ENCODE assay signal across 25 cellular contexts in the genomic region with DNA sequence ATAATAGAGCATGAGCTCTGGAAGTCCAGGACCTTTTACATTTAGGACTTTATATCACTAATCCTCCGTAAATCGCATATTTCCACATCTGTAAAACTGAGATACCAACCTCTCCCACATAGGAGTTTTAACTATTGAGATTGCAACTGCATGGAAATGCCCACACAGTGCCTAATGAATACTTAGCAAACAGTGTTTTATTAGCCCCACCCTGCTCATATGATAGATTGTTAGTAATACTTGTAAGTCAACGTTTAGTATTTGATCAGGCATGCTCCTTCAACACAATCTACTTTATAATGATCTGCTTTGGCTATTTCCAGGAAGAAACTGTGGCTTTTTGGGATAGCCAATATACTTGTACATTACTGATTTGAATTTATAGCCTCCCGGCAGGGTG. TPM values are rescaled to one million over a fixed set of nuclear protein-coding genes. Genes with fewer than 3 reads are reported as not detected.
DNase-seq lines count a peak whose midpoint lies in the region; ATAC-seq and TF ChIP-seq lines count a peak whose summit lies in the region.
"Had no signal": no experiment of that assay in that cellular context is flagged by ENCODE, and none has a peak within 500 bp of the region (broad histone marks: within the 10 kb centered on the region; RNA-seq: fewer than 3 reads in every experiment).

No MANE protein-coding gene starts in this region.

- H3K27me3 Mint-ChIP-seq in HFFc6 (ENCODE audit: insufficient read depth): no peaks in the 10 kb centered on the region
- H3K27me3 Mint-ChIP-seq in osteocyte (ENCODE audit: unreplicated experiment): no peaks in the 10 kb centered on the region

- H4K91ac ChIP-seq in mesenchymal stem cell (ENCODE audit: low read length): no peak overlapping the region

- H3K4me1 ChIP-seq in mammary epithelial cell (ENCODE audit: insufficient read depth, low read length) (peaks cover 50% of the 10 kb centered on the region), mesenchymal stem cell (ENCODE audit: control insufficient read depth, insufficient read depth, low read depth, low read length) (peaks cover 6% of the 10 kb centered on the region), upper lobe of right lung (peaks cover 30% of the 10 kb centered on the region), esophagus squamous epithelium (peaks cover 12 to 96% (median 41%) of the 10 kb centered on the region in 3 donors)

- H3K36me3 ChIP-seq in mammary epithelial cell (ENCODE audit: insufficient read depth, low read length): no peaks in the 10 kb centered on the region
- no peaks in the 10 kb centered on the region for H3K36me3 ChIP-seq in mesenchymal stem cell (ENCODE audit: control insufficient read depth in 1 of 2, insufficient read depth in 2 of 2, low read depth in 1 of 2, low read length in 2 of 2)
- H3K36me3 ChIP-seq in upper lobe of right lung: peaks cover 4% of the 10 kb centered on the region
- no peaks in the 10 kb centered on the region for H3K36me3 ChIP-seq in esophagus squamous epithelium
- H3K36me3 ChIP-seq: cardiac muscle cell, lower lobe of right lung, vagina had no signal

- H3K27ac ChIP-seq in mammary epithelial cell (ENCODE audit: insufficient read depth, low read depth, low read length): no peak overlapping the region
- H3K27ac ChIP-seq in mesenchymal stem cell (ENCODE audit: low read length, poor library complexity, severe bottlenecking): no peak overlapping the region
- no peak overlapping the region for H3K27ac ChIP-seq in upper lobe of right lung
- H3K27ac ChIP-seq in esophagus squamous epithelium: peak overlapping the region in 1 of 4 donors; percentile 31
- H3K27ac ChIP-seq: cardiac muscle cell, GM23248, lower lobe of right lung, psoas muscle, skin epidermis, vagina had no signal

- H4K20me1 ChIP-seq in mammary epithelial cell (ENCODE audit: insufficient read depth, low read length): no peaks in the 10 kb centered on the region

- DNase-seq in HFFc6 (no peak), mammary epithelial cell (peak; percentile 39), mesenchymal stem cell (no peak), upper lobe of right lung (no peak), osteocyte (ENCODE audit: extremely low spot score, unreplicated experiment) (no peak), esophagus squamous epithelium (lab: John Stamatoyannopoulos, UW) (no peak), superior temporal gyrus (ENCODE audit: extremely low spot score) (no peak)
- DNase-seq: activated CD4-positive, alpha-beta T cell treated with anti-CD3 and anti-CD28 coated beads for 4 hours; activated naive CD4-positive, alpha-beta T cell treated with anti-CD3 and anti-CD28 coated beads for 36 hours; activated T-cell treated with anti-CD3 and anti-CD28 coated beads, Interleukin-2, amount 50 U/mL, for 72 hours; amniotic stem cell; DMS153; GM23248; Kasumi-1; kidney; lower lobe of right lung; NCI-H1048; NCI-H187 treated with DMSO at 0.1 percent for 48 hours; NCI-H774; psoas muscle; stimulated activated CD4-positive, alpha-beta T cell treated with anti-CD3 and anti-CD28 coated beads, Interleukin-2, amount 100 ng/mL, for 24 hours; substantia nigra had no signal

- no peak overlapping the region for H4K8ac ChIP-seq in mesenchymal stem cell (ENCODE audit: low read length)

- H3K9me3 Mint-ChIP-seq in HFFc6: no peaks in the 10 kb centered on the region
- H3K9me3 Mint-ChIP-seq in osteocyte (ENCODE audit: unreplicated experiment): no peaks in the 10 kb centered on the region
- H3K9me3 Mint-ChIP-seq: activated naive CD4-positive, alpha-beta T cell treated with anti-CD3 and anti-CD28 coated beads for 36 hours; activated T-cell treated with anti-CD3 and anti-CD28 coated beads, Interleukin-2, amount 50 U/mL, for 72 hours had no signal

- no peak overlapping the region for H2BK120ac ChIP-seq in mesenchymal stem cell (ENCODE audit: low read depth, low read length)

- no peaks in the 10 kb centered on the region for H3K27me3 ChIP-seq in mammary epithelial cell (ENCODE audit: insufficient read depth, low read length)
- H3K27me3 ChIP-seq in mesenchymal stem cell (ENCODE audit: control insufficient read depth in 1 of 2, insufficient read depth in 1 of 2, low read length in 2 of 2): no peaks in the 10 kb centered on the region
- no peaks in the 10 kb centered on the region for H3K27me3 ChIP-seq in upper lobe of right lung
- H3K27me3 ChIP-seq in esophagus squamous epithelium: no peaks in the 10 kb centered on the region
- H3K27me3 ChIP-seq: cardiac muscle cell, vagina had no signal

- peaks cover 96% of the 10 kb centered on the region for H3K79me2 ChIP-seq in mammary epithelial cell (ENCODE audit: insufficient read depth, low read length)

- intact Hi-C loops in mammary epithelial cell (cut with micrococcal nuclease): no loop called here
- intact Hi-C loops in upper lobe of right lung (cut with DNase I): no loop called here
- intact Hi-C loops in esophagus squamous epithelium (cut with DNase I): no loop called here

- H2AFZ ChIP-seq in mammary epithelial cell (ENCODE audit: low read depth, low read length) (no peak overlapping the region), mesenchymal stem cell (ENCODE audit: low read depth, low read length) (no peak overlapping the region)
- H2AFZ ChIP-seq: GM23248 had no signal

- no peak overlapping the region for H3K4ac ChIP-seq in mesenchymal stem cell (ENCODE audit: low read depth in 1 of 2, low read length in 2 of 2)

- peaks cover 59% of the 10 kb centered on the region for H3K4me1 Mint-ChIP-seq in HFFc6 (ENCODE audit: low read depth)
- peaks cover 55% of the 10 kb centered on the region for H3K4me1 Mint-ChIP-seq in osteocyte (ENCODE audit: unreplicated experiment)

- H3K14ac ChIP-seq in mesenchymal stem cell (ENCODE audit: low read length in 2 of 2): no peak overlapping the region

- H3K18ac ChIP-seq in mesenchymal stem cell (ENCODE audit: low read depth in 1 of 2, low read length in 2 of 2): no peak overlapping the region

- peak overlapping the region; percentile 37 for H3K4me2 ChIP-seq in mammary epithelial cell (ENCODE audit: insufficient read depth, low read depth, low read length)
- no peak overlapping the region for H3K4me2 ChIP-seq in mesenchymal stem cell (ENCODE audit: low read length, poor library complexity, severe bottlenecking)

- no peaks in the 10 kb centered on the region for H3K9me3 ChIP-seq in mammary epithelial cell (replicated peaks; ENCODE audit: insufficient read depth, low read length)
- H3K9me3 ChIP-seq in mesenchymal stem cell (ENCODE audit: control insufficient read depth, low read length): no peaks in the 10 kb centered on the region
- no peaks in the 10 kb centered on the region for H3K9me3 ChIP-seq in upper lobe of right lung
- H3K9me3 ChIP-seq in esophagus squamous epithelium: no peaks in the 10 kb centered on the region
- H3K9me3 ChIP-seq: lower lobe of right lung, psoas muscle, vagina had no signal

- no peaks in the 10 kb centered on the region for H3K36me3 Mint-ChIP-seq in HFFc6 (ENCODE audit: low read depth)
- H3K36me3 Mint-ChIP-seq in osteocyte (ENCODE audit: unreplicated experiment): no peaks in the 10 kb centered on the region

- no peak overlapping the region for H2BK15ac ChIP-seq in mesenchymal stem cell (ENCODE audit: low read depth, poor library complexity, severe bottlenecking)

- TF ChIP-seq CTCF in HFFc6 (IDR thresholded peaks at IDR 0.05): no peak
- no peak for TF ChIP-seq CTCF in mammary epithelial cell (conservative IDR thresholded peaks at IDR 0.05 in 1 of 2, IDR thresholded peaks at IDR 0.05 in 1 of 2; ENCODE audit: extremely low read depth in 1 of 2, insufficient read depth in 1 of 2, low read depth in 1 of 2, low read length in 2 of 2)
- TF ChIP-seq CTCF in upper lobe of right lung (IDR thresholded peaks at IDR 0.05): no peak
- no peak for TF ChIP-seq CTCF in osteocyte (IDR thresholded peaks at IDR 0.05)
- TF ChIP-seq CTCF in esophagus squamous epithelium (IDR thresholded peaks at IDR 0.05): no peak

- no peak overlapping the region for H3K23ac ChIP-seq in mesenchymal stem cell (ENCODE audit: low read length in 2 of 2)

- no peak overlapping the region for H2AK5ac ChIP-seq in mesenchymal stem cell (ENCODE audit: low read length, severe bottlenecking)

- no peaks in the 10 kb centered on the region for H3K79me1 ChIP-seq in mesenchymal stem cell (replicated peaks; ENCODE audit: low read length, poor library complexity, severe bottlenecking)

- BruUV-seq in mammary epithelial cell (replicated peaks; lab: Mats Ljungman, UMichigan): no TSS peak

- H3K4me3 ChIP-seq in mammary epithelial cell (replicated peaks in 1 of 3; ENCODE audit: insufficient read depth in 1 of 3, low read depth in 2 of 3, low read length in 3 of 3) (no peak overlapping the region), mesenchymal stem cell (ENCODE audit: insufficient read depth in 1 of 2, low read depth in 1 of 2, low read length in 2 of 2) (no peak overlapping the region), upper lobe of right lung (no peak overlapping the region), esophagus squamous epithelium (no peak overlapping the region)
- H3K4me3 ChIP-seq: cardiac muscle cell, GM23248, lower lobe of right lung, psoas muscle, skin epidermis, vagina had no signal

- peak; percentile 19 for ATAC-seq in upper lobe of right lung
- ATAC-seq: activated T-cell treated with anti-CD3 and anti-CD28 coated beads, Interleukin-2, amount 50 U/mL, for 72 hours; psoas muscle had no signal

- no peak overlapping the region for H3K4me3 Mint-ChIP-seq in HFFc6
- H3K4me3 Mint-ChIP-seq in osteocyte (ENCODE audit: unreplicated experiment): no peak overlapping the region
- H3K4me3 Mint-ChIP-seq: activated naive CD4-positive, alpha-beta T cell treated with anti-CD3 and anti-CD28 coated beads for 36 hours; activated T-cell treated with anti-CD3 and anti-CD28 coated beads, Interleukin-2, amount 50 U/mL, for 72 hours had no signal

- H2BK12ac ChIP-seq in mesenchymal stem cell (ENCODE audit: low read length in 2 of 2): no peak overlapping the region

- 82% methylated on average over 4 of the region's 4 CpGs for WGBS in mammary epithelial cell (ENCODE audit: low coverage, missing lambda C conversion rate)
- 88% methylated on average over 4 of the region's 4 CpGs for WGBS in mesenchymal stem cell
- 42 to 60% methylated on average over 4 of the region's 4 CpGs for WGBS in esophagus squamous epithelium, 2 donors

- dilution Hi-C loops in mammary epithelial cell (cut with HindIII; ENCODE audit: low sequenced_read_pairs): loop anchor here (5.0 kb wide), 1 partner anchor 71 kb away; no protein-coding TSS in a partner anchor

- TF ChIP-seq POLR2A in esophagus squamous epithelium (IDR thresholded peaks at IDR 0.05): no peak

- H3K27ac Mint-ChIP-seq in HFFc6 (peak overlapping the region; percentile 9; the same call in 1 of the 2 replicates), osteocyte (ENCODE audit: unreplicated experiment) (no peak overlapping the region)
- H3K27ac Mint-ChIP-seq: activated naive CD4-positive, alpha-beta T cell treated with anti-CD3 and anti-CD28 coated beads for 36 hours; activated T-cell treated with anti-CD3 and anti-CD28 coated beads, Interleukin-2, amount 50 U/mL, for 72 hours had no signal

- peak overlapping the region; percentile 1 for H2BK5ac ChIP-seq in mesenchymal stem cell (ENCODE audit: low read depth, low read length, poor library complexity, severe bottlenecking)

- in situ Hi-C loops in mammary epithelial cell (cut with MboI; ENCODE audit: low sequenced_read_pairs in 2 of 2): no loop called here

- CTCF ChIA-PET in mammary epithelial cell (lab: Charles Lee; ENCODE audit: low non-redundant PET): no interaction called here

- H3K9ac ChIP-seq in mammary epithelial cell (ENCODE audit: insufficient read depth, low read length) (no peak overlapping the region), mesenchymal stem cell (ENCODE audit: low read length) (no peak overlapping the region)
- H3K9ac ChIP-seq: GM23248 had no signal

RNA-seq across cellular contexts. Expression of a gene that starts 8.5 kb away (rescaled TPM):
- 10 to 100 TPM; 29.9 to 32.5 (median 31.5) TPM for total RNA-seq in HFFc6 (2021; fragmentation: NEBNext Ultra II Directional; extraction: Animal tissue kit (Norgen Biotek cat#: 25700))
- total RNA-seq in mammary epithelial cell: 10 to 100 TPM; 48.6 to 63.0 TPM
- polyA plus RNA-seq in mammary epithelial cell: 32.8 TPM
- polyA minus RNA-seq in mammary epithelial cell: 95.5 TPM
- 13.7 TPM for polyA plus RNA-seq in mesenchymal stem cell (2013, experiment 1 of 2)
- polyA plus RNA-seq in mesenchymal stem cell (2013, experiment 2 of 2): 14.1 TPM
- total RNA-seq in upper lobe of right lung: 38.7 TPM
- total RNA-seq in osteocyte: 32.9 and 39.0 TPM in 2 replicates
- 10 to 100 TPM; 28.1 to 39.2 (median 32.9) TPM for total RNA-seq in esophagus squamous epithelium
